ENCODE assay signal across 7 cellular contexts in the genomic region with DNA sequence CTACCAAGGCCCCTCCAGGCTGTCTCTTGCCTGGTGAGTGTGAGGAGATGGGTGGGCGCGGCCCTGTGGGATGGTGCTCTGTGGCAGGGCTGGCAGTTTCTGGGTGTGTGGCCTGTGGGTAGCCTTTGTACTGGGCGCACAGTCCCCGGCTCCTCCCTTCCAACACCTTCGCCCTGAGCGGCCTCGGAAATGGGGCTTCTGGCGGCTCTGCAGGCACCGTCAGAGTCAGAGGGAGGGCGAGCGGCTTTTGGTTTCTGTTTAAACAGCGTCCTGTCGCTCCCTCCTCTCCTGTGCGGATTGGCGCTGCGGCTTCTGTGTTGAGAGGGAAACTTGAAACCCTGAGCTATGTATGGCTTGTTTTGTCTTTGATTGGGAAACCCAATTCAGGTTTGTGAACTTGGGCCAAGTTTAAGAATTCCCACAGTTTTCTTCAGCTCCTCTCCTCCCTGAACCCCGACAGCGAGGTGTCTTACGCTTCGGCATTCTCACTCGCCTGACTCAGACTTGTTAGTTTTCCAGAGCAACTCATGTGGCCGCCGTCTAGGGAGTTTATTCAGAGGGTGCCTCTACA. TPM values are rescaled to one million over a fixed set of nuclear protein-coding genes. Genes with fewer than 3 reads are reported as not detected.
DNase-seq lines count a peak whose midpoint lies in the region; ATAC-seq and TF ChIP-seq lines count a peak whose summit lies in the region.

No MANE protein-coding gene starts in this region.

- DNase-seq in NCI-H2107 treated with DMSO at 0.1 percent for 48 hours (lab: John Stamatoyannopoulos, UW; ENCODE audit: unreplicated experiment) (peak; percentile 92), kidney tubule cell (ENCODE audit: low spot score) (peak; percentile 60), foreskin keratinocyte (no peak)
- DNase-seq in activated naive CD4-positive, alpha-beta T cell treated with anti-CD3 and anti-CD28 coated beads, Interleukin-2, amount 10 ng/mL, durations not matched to agents 7 days and 5 days: peak; percentile 67

- peaks cover 16% of the 10 kb centered on the region for H3K4me1 Mint-ChIP-seq in activated naive CD4-positive, alpha-beta T cell treated with anti-CD3 and anti-CD28 coated beads, Interleukin-2, amount 10 ng/mL, durations not matched to agents 7 days and 5 days
- peaks cover 15% of the 10 kb centered on the region for H3K4me1 Mint-ChIP-seq in stimulated activated naive CD8-positive, alpha-beta T cell treated with anti-CD3 and anti-CD28 coated beads, Interleukin-15, Interleukin-2, amounts not matched to agents 100 ng/mL and 50 ng/mL, for 24 hours (ENCODE audit: low read depth)

- H3K36me3 Mint-ChIP-seq in activated naive CD4-positive, alpha-beta T cell treated with anti-CD3 and anti-CD28 coated beads, Interleukin-2, amount 10 ng/mL, durations not matched to agents 7 days and 5 days: peaks cover 4% of the 10 kb centered on the region
- H3K36me3 Mint-ChIP-seq in stimulated activated naive CD8-positive, alpha-beta T cell treated with anti-CD3 and anti-CD28 coated beads, Interleukin-15, Interleukin-2, amounts not matched to agents 100 ng/mL and 50 ng/mL, for 24 hours (ENCODE audit: low read depth): peaks cover 19% of the 10 kb centered on the region

- no peaks in the 10 kb centered on the region for H3K4me1 ChIP-seq in foreskin keratinocyte

- ATAC-seq in HG03135 (IDR thresholded peaks at IDR 0.05; ENCODE audit: unreplicated experiment) (no peak), GM19395 (IDR thresholded peaks at IDR 0.05; ENCODE audit: unreplicated experiment) (no peak), foreskin keratinocyte (no peak)

- CTCF ChIA-PET in activated naive CD4-positive, alpha-beta T cell treated with anti-CD3 and anti-CD28 coated beads, Interleukin-2, amount 10 ng/mL, durations not matched to agents 7 days and 5 days (lab: Charles Lee): no interaction called here

- no peak for TF ChIP-seq CTCF in foreskin keratinocyte (conservative IDR thresholded peaks at IDR 0.05)

- no peak overlapping the region for H3K27ac ChIP-seq in foreskin keratinocyte

- no peaks in the 10 kb centered on the region for H3K27me3 ChIP-seq in foreskin keratinocyte

- H3K4me3 Mint-ChIP-seq in activated naive CD4-positive, alpha-beta T cell treated with anti-CD3 and anti-CD28 coated beads, Interleukin-2, amount 10 ng/mL, durations not matched to agents 7 days and 5 days: no peak overlapping the region
- peak overlapping the region; percentile 61 for H3K4me3 Mint-ChIP-seq in stimulated activated naive CD8-positive, alpha-beta T cell treated with anti-CD3 and anti-CD28 coated beads, Interleukin-15, Interleukin-2, amounts not matched to agents 100 ng/mL and 50 ng/mL, for 24 hours

- no peaks in the 10 kb centered on the region for H3K9me3 Mint-ChIP-seq in activated naive CD4-positive, alpha-beta T cell treated with anti-CD3 and anti-CD28 coated beads, Interleukin-2, amount 10 ng/mL, durations not matched to agents 7 days and 5 days
- H3K9me3 Mint-ChIP-seq in stimulated activated naive CD8-positive, alpha-beta T cell treated with anti-CD3 and anti-CD28 coated beads, Interleukin-15, Interleukin-2, amounts not matched to agents 100 ng/mL and 50 ng/mL, for 24 hours: no peaks in the 10 kb centered on the region

- H3K27ac Mint-ChIP-seq in activated naive CD4-positive, alpha-beta T cell treated with anti-CD3 and anti-CD28 coated beads, Interleukin-2, amount 10 ng/mL, durations not matched to agents 7 days and 5 days: peak overlapping the region; percentile 74
- H3K27ac Mint-ChIP-seq in stimulated activated naive CD8-positive, alpha-beta T cell treated with anti-CD3 and anti-CD28 coated beads, Interleukin-15, Interleukin-2, amounts not matched to agents 100 ng/mL and 50 ng/mL, for 24 hours: peak overlapping the region; percentile 60

- no peaks in the 10 kb centered on the region for H3K27me3 Mint-ChIP-seq in activated naive CD4-positive, alpha-beta T cell treated with anti-CD3 and anti-CD28 coated beads, Interleukin-2, amount 10 ng/mL, durations not matched to agents 7 days and 5 days
- no peaks in the 10 kb centered on the region for H3K27me3 Mint-ChIP-seq in stimulated activated naive CD8-positive, alpha-beta T cell treated with anti-CD3 and anti-CD28 coated beads, Interleukin-15, Interleukin-2, amounts not matched to agents 100 ng/mL and 50 ng/mL, for 24 hours

RNA-seq across cellular contexts. Expression of gene ZNF750, which starts 8.3 kb away (rescaled TPM):
- 0.18 and 0.27 TPM in 2 replicates for total RNA-seq in foreskin keratinocyte
- 0.12 TPM in 2 replicates for polyA plus RNA-seq in foreskin keratinocyte

Comparison
In these comparisons a context has a peak if more than half of its experiments do, and no peak if none do; other contexts are left out.
1. DNase-seq: peak in NCI-H2107 treated with DMSO at 0.1 percent for 48 hours (single experiment), activated naive CD4-positive, alpha-beta T cell treated with anti-CD3 and anti-CD28 coated beads, Interleukin-2, amount 10 ng/mL, durations not matched to agents 7 days and 5 days (single experiment) and kidney tubule cell (single experiment); none in foreskin keratinocyte (0 of 2).